9 cellular contexts compared by ENCODE assay signal in the genomic region with DNA sequence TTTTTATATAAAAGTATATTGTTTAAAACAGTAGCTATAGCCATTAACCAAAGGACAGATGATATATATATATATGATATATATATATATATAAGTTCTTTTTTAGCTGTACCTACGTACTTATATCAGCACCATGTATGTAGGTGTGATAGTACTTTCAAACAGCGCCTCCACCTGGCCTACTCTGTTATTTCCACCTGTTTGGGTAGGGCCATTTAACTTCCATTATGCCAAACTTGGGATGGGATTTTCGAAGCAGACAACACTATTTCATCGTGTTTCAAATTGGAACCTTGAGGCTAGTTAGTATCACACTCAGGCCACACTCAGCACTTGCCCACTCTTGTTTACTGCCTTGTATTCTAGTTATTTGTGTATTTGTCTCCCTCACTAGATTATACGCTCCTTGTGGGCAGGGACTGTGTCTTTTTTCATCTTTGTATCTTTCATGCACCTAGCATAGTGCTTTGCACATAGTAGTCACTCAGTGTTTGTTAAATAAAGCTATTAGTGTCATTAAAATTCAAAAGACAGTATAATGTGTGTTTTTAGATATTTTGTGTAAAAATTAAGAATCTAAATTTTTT. TPM values are rescaled to one million over a fixed set of nuclear protein-coding genes. Genes with fewer than 3 reads are reported as not detected.
DNase-seq lines count a peak whose midpoint lies in the region; TF ChIP-seq lines count a peak whose summit lies in the region.
"Had no signal": no experiment of that assay in that cellular context is flagged by ENCODE, and none has a peak within 500 bp of the region (broad histone marks: within the 10 kb centered on the region; RNA-seq: fewer than 3 reads in every experiment).

No MANE protein-coding gene starts in this region.

- no peak overlapping the region for H3K23ac ChIP-seq in mesendoderm (ENCODE audit: low read length)

- H4K8ac ChIP-seq in mesendoderm (ENCODE audit: low read depth, low read length) = no peak overlapping the region

- no peak overlapping the region for H2BK5ac ChIP-seq in mesendoderm (ENCODE audit: low read length)

- DNase-seq in ELF-1 (ENCODE audit: low read depth, low spot score) (peak; percentile 23), mesendoderm (peak; percentile 64), putamen (ENCODE audit: low spot score) (no peak), occipital lobe (lab: John Stamatoyannopoulos, UW) (no peak), RWPE1 (ENCODE audit: low spot score) (no peak), NCI-H510A (lab: John Stamatoyannopoulos, UW) (no peak)
- peak; percentile 60 for DNase-seq in activated CD8-positive, alpha-beta memory T cell treated with anti-CD3 and anti-CD28 coated beads, Interleukin-2, amount 50 U/mL, for 48 hours
- DNase-seq: NCI-H2029 had no signal

- POLR2A ChIA-PET in RWPE1 (lab: Yijun Ruan, JAX; ENCODE audit: low non-redundant PET) = no interaction called here

- TF ChIP-seq CTCF in KMS-11 (conservative IDR thresholded peaks at IDR 0.05; ENCODE audit: low read depth, low read length) (peak; percentile 59; the same call in 1 of the 2 replicates), RWPE1 (conservative IDR thresholded peaks at IDR 0.05; ENCODE audit: low read depth) (no peak)

- CTCF ChIA-PET in RWPE1 (lab: Yijun Ruan, JAX) = interaction anchor here (0.5 to 0.6 kb wide), 2 partner anchors 43 to 357 kb away, joined by 3 read pairs; a partner anchor contains a TSS

- WGBS in mesendoderm (ENCODE audit: extremely low coverage, insufficient coverage, low lambda C conversion rate) = no CpG with 5 or more reads among the region's 5 CpGs

- H2AFZ ChIP-seq in KMS-11 (ENCODE audit: low read depth) = no peak overlapping the region

- no peak overlapping the region for H3K56ac ChIP-seq in mesendoderm (ENCODE audit: low read length)

- no peak overlapping the region for H3K4me2 ChIP-seq in KMS-11
- no peak overlapping the region for H3K4me2 ChIP-seq in mesendoderm (ENCODE audit: low read length)

- H3K18ac ChIP-seq in mesendoderm (ENCODE audit: low read length) = no peak overlapping the region

- no peak overlapping the region for H4K5ac ChIP-seq in mesendoderm (ENCODE audit: low read length)

- H4K20me1 ChIP-seq in KMS-11 (ENCODE audit: insufficient read depth) = no peaks in the 10 kb centered on the region

- no peak overlapping the region for H2AK5ac ChIP-seq in mesendoderm (ENCODE audit: low read length)

- H3K27me3 ChIP-seq in KMS-11 (ENCODE audit: insufficient read depth, low read depth) (no peaks in the 10 kb centered on the region), mesendoderm (ENCODE audit: insufficient read depth, low read length, poor library complexity) (no peaks in the 10 kb centered on the region)

- no peak overlapping the region for H2BK120ac ChIP-seq in mesendoderm (ENCODE audit: low read depth, low read length)

- H2BK15ac ChIP-seq in mesendoderm (replicated peaks; ENCODE audit: low read depth) = no peak overlapping the region

- no peak overlapping the region for H3K4ac ChIP-seq in mesendoderm (ENCODE audit: low read depth, low read length)

- no peaks in the 10 kb centered on the region for H3K79me1 ChIP-seq in mesendoderm (ENCODE audit: low read length)

- H3K36me3 ChIP-seq in KMS-11 (ENCODE audit: insufficient read depth) (0 out of 2 replicates have a peak, but pooled peaks cover 3% of the 10 kb centered on the region), mesendoderm (ENCODE audit: control insufficient read depth, insufficient read depth, low read length) (peaks cover 3% of the 10 kb centered on the region)

- no peak overlapping the region for H3K9ac ChIP-seq in KMS-11
- H3K9ac ChIP-seq in mesendoderm (ENCODE audit: low read length) = no peak overlapping the region

- H3K27ac ChIP-seq in KMS-11 (no peak overlapping the region), mesendoderm (ENCODE audit: low read depth, low read length) (no peak overlapping the region), RWPE1 (no peak overlapping the region)

- H3K4me3 ChIP-seq in KMS-11 (IDR thresholded peaks at IDR 0.05; ENCODE audit: insufficient read depth, low read depth, low read length) (no peak overlapping the region), mesendoderm (ENCODE audit: low read length) (no peak overlapping the region)

- H3K4me1 ChIP-seq in KMS-11 (ENCODE audit: low read depth, poor library complexity, severe bottlenecking) (no peaks in the 10 kb centered on the region), mesendoderm (ENCODE audit: control insufficient read depth, low read depth, low read length) (no peaks in the 10 kb centered on the region)

- H3K79me2 ChIP-seq in KMS-11 (ENCODE audit: insufficient read depth, low read depth) (no peaks in the 10 kb centered on the region), mesendoderm (ENCODE audit: control insufficient read depth, insufficient read depth, low read length) (no peaks in the 10 kb centered on the region)

RNA-seq across cellular contexts. Expression of a gene that starts 11.8 kb away (rescaled TPM):
- 163 TPM for polyA plus RNA-seq in mesendoderm (2013, experiment 1 of 2)
- polyA plus RNA-seq in mesendoderm (2013, experiment 2 of 2) = 158 TPM
- total RNA-seq in occipital lobe = 306 TPM

RNA-seq across cellular contexts. Expression of a gene that starts 42.5 kb away (rescaled TPM):
- polyA plus RNA-seq in mesendoderm (2013, experiment 1 of 2) = 13.2 TPM
- polyA plus RNA-seq in mesendoderm (2013, experiment 2 of 2) = 13.1 TPM
- total RNA-seq in occipital lobe = 91.6 TPM

Comparison
In these comparisons a context has a peak if more than half of its experiments do, and no peak if none do; other contexts are left out.
1. DNase-seq: peak in ELF-1 (single experiment), activated CD8-positive, alpha-beta memory T cell treated with anti-CD3 and anti-CD28 coated beads, Interleukin-2, amount 50 U/mL, for 48 hours (single experiment) and mesendoderm (single experiment); none in putamen (single experiment), occipital lobe (single experiment), RWPE1 (single experiment) and NCI-H510A (single experiment).